In the genomic region with DNA sequence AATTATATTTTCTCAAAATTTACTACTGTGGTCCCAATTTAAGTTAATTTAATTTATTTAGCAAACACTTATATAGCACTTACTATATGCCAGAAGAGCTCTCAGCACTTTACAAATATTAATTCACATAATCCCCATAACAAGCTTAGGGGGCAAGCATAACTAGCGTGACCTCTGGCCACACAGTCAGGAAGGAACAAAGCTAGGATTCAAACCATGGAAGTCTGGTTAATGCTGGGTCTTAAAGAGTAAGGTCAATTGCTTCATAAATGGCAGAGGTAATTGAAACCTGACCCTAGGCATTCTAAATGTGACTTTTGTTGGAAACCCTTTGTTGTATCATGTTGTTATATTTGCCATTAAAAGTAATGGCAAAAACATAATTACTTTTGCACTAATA, we compare ENCODE assay signal across 27 cellular contexts.
"Had no signal": no experiment of that assay in that cellular context is flagged by ENCODE, and none has a peak within 500 bp of the region (broad histone marks: within the 10 kb centered on the region; RNA-seq: fewer than 3 reads in every experiment).

No MANE protein-coding gene starts in this region.

- H3K27ac ChIP-seq: adrenal gland, ascending aorta, body of pancreas, brain microvascular endothelial cell, breast epithelium, cardiac muscle cell had no signal

- H3K4me1 ChIP-seq: adrenal gland, ascending aorta, body of pancreas, breast epithelium had no signal

- H3K9me3 ChIP-seq: adrenal gland, ascending aorta, body of pancreas, breast epithelium had no signal

- H3K4me3 ChIP-seq: adrenal gland, ascending aorta, body of pancreas, breast epithelium, cardiac muscle cell had no signal

- H3K36me3 ChIP-seq: adrenal gland, ascending aorta, brain microvascular endothelial cell, breast epithelium, cardiac muscle cell had no signal

- H3K27me3 ChIP-seq: adrenal gland, ascending aorta, body of pancreas, brain microvascular endothelial cell, breast epithelium, cardiac muscle cell had no signal

- DNase-seq: activated effector memory CD4-positive, alpha-beta T cell treated with anti-CD3 and anti-CD28 coated beads, Interleukin-2, amount 50 U/mL, for 16 hours; activated effector memory CD4-positive, alpha-beta T cell treated with Interleukin-2 at 50 U/mL for 16 hours; activated gamma-delta T cell; activated gamma-delta T cell treated with Interleukin-2 at 50 U/mL for 16 hours; activated naive CD4-positive, alpha-beta T cell; activated naive CD4-positive, alpha-beta T cell treated with anti-CD3 and anti-CD28 coated beads for 36 hours; activated naive CD4-positive, alpha-beta T cell treated with anti-CD3 and anti-CD28 coated beads, Interleukin-2, amount 10 ng/mL, durations not matched to agents 7 days and 5 days; activated naive CD4-positive, alpha-beta T cell treated with anti-CD3 and anti-CD28 coated beads, Interleukin-2, amount 50 U/mL, for 16 hours; activated naive CD4-positive, alpha-beta T cell treated with Interleukin-2 at 50 U/mL for 16 hours; activated naive CD8-positive, alpha-beta T cell treated with anti-CD3 and anti-CD28 coated beads for 36 hours; activated naive CD8-positive, alpha-beta T cell treated with anti-CD3 and anti-CD28 coated beads, Interleukin-2, amount 10 ng/mL, durations not matched to agents 7 days and 5 days; activated naive CD8-positive, alpha-beta T cell treated with anti-CD3 and anti-CD28 coated beads, Interleukin-2, amount 50 U/mL, for 24 hours; activated T-cell treated with anti-CD3 and anti-CD28 coated beads, Interleukin-2, amount 50 U/mL, for 4 hours; activated T-cell treated with anti-CD3 and anti-CD28 coated beads, Interleukin-2, amount 50 U/mL, for 48 hours; activated T-cell treated with anti-CD3 and anti-CD28 coated beads, Interleukin-2, amount 50 U/mL, for 72 hours; adrenal gland; amniotic stem cell; amygdala; anterior cingulate cortex; aorta; body of pancreas; brain microvascular endothelial cell; caudate nucleus; central memory CD4-positive, alpha-beta T cell had no signal
